ENCODE assay signal across 8 cellular contexts in the genomic region with DNA sequence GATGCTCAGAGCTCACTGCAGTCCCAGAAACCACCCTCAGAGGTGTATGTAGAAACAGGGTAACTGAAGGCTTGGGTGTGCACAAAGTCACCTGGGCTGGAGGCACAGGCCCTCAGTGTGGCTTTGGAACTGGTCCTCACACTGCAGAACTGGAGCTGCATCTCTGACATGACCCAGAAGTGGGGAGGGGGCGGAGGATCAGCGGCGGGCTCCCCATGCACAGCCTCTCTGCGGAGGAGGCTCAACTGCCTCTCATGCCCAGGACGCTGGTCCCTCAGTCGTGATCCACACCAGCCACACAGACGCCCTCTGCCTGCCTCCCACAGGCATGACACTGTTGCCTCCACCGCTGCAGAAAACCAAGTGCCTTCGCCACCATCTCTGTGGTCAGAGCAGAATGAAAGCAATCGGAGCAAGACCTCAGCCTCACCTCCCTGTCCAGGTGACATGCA.
DNase-seq lines count a peak whose midpoint lies in the region; ATAC-seq and TF ChIP-seq lines count a peak whose summit lies in the region.

No MANE protein-coding gene starts in this region.

- 20 to 48% (median 45%) methylated on average over 2 to 10 of the region's 10 CpGs; no CpG with 5 or more reads in 1 of the 4 donors for WGBS in adrenal gland, 4 donors
- WGBS in thyroid gland, 2 donors = 21 to 40% methylated on average over 6 of the region's 10 CpGs

- no peak overlapping the region for H3K4me3 ChIP-seq in adrenal gland
- H3K4me3 ChIP-seq in thyroid gland (replicated peaks in 1 of 3) = no peak overlapping the region

- no peaks in the 10 kb centered on the region for H3K4me1 ChIP-seq in adrenal gland (replicated peaks in 1 of 2)
- no peaks in the 10 kb centered on the region for H3K4me1 ChIP-seq in thyroid gland

- TF ChIP-seq CTCF in adrenal gland (IDR thresholded peaks at IDR 0.05) = peak; percentile 37 to 61 (median 48)
- peak in 1 of 6 experiments; percentile 14 for TF ChIP-seq CTCF in thyroid gland (IDR thresholded peaks at IDR 0.05)

- H3K9me3 ChIP-seq in adrenal gland (replicated peaks in 1 of 3) = no peaks in the 10 kb centered on the region
- H3K9me3 ChIP-seq in thyroid gland = no peaks in the 10 kb centered on the region

- no peak overlapping the region for H3K27ac ChIP-seq in adrenal gland
- no peak overlapping the region for H3K27ac ChIP-seq in thyroid gland

- intact Hi-C loops in adrenal gland (cut with DNase I) (loop anchor here in 1 of 2 donors (10.0 kb wide), 1 partner anchor 274 kb away; no protein-coding TSS in a partner anchor), left colon (cut with DNase I, micrococcal nuclease) (no loop called here), thyroid gland (cut with DNase I) (no loop called here)

- no peak for TF ChIP-seq POLR2A in adrenal gland (IDR thresholded peaks at IDR 0.05)
- no peak for TF ChIP-seq POLR2A in thyroid gland (IDR thresholded peaks at IDR 0.05)

- H3K27me3 ChIP-seq in adrenal gland (peaks cover 20% of the 10 kb centered on the region), thyroid gland (no peaks in the 10 kb centered on the region)

- DNase-seq in NCI-H1092 treated with DMSO at 0.1 percent for 48 hours (lab: John Stamatoyannopoulos, UW) = peak; percentile 1
- no peak for DNase-seq in NCI-H1092 (lab: John Stamatoyannopoulos, UW)
- peak; percentile 4 for DNase-seq in HK-2 (ENCODE audit: unreplicated experiment)
- peak in 6 of 7 donors; percentile 27 to 60 (median 55) for DNase-seq in adrenal gland
- DNase-seq in left colon = peak; percentile 57 to 65
- DNase-seq in G401 (ENCODE audit: low spot score) = no peak
- no peak for DNase-seq in thyroid gland

- peak; percentile 99 for ATAC-seq in left colon
- ATAC-seq in GM18861 (IDR thresholded peaks at IDR 0.05; ENCODE audit: unreplicated experiment) = no peak

- in situ Hi-C loops in G401 (cut with HindIII; ENCODE audit: low sequenced_read_pairs) = no loop called here

- H3K36me3 ChIP-seq in adrenal gland (replicated peaks in 1 of 2) = no peaks in the 10 kb centered on the region
- H3K36me3 ChIP-seq in thyroid gland = no peaks in the 10 kb centered on the region

Comparison
In these comparisons a context has a peak if more than half of its experiments do, and no peak if none do; other contexts are left out.
1. DNase-seq: peak in NCI-H1092 treated with DMSO at 0.1 percent for 48 hours (single experiment), HK-2 (single experiment), adrenal gland (6 of 7) and left colon (2 of 2); none in NCI-H1092 (single experiment), G401 (single experiment) and thyroid gland (0 of 2).